In genomic region chr18:9869713-9870430, GRCh38 we compare ENCODE assay signal across 8 cellular contexts. TPM values are rescaled to one million over a fixed set of nuclear protein-coding genes. Genes with fewer than 3 reads are reported as not detected.
A peak's percentile ranks its signal among the peaks of the same experiment; 100 is the strongest.
DNase-seq lines count a peak whose midpoint lies in the region; ATAC-seq, FAIRE-seq and TF ChIP-seq lines count a peak whose summit lies in the region.

No MANE protein-coding gene starts in this region.

- peaks cover 10 to 15% of the 10 kb centered on the region in 2 donors for H3K36me3 Mint-ChIP-seq in activated T-cell treated with anti-CD3 and anti-CD28 coated beads, Interleukin-2, amount 50 U/mL, for 72 hours (ENCODE audit: insufficient read depth in 2 of 2)
- peaks cover 11% of the 10 kb centered on the region for H3K36me3 Mint-ChIP-seq in mesothelial cell of epicardium

- peak; percentile 41 to 76 for ATAC-seq in activated T-cell treated with anti-CD3 and anti-CD28 coated beads, Interleukin-2, amount 50 U/mL, for 72 hours (replicated peaks in 1 of 2)
- no peak for ATAC-seq in HG03097 (IDR thresholded peaks at IDR 0.05; ENCODE audit: low FRiP score, unreplicated experiment)

- H3K9me3 ChIP-seq in adrenal gland (replicated peaks in 1 of 3), result no peaks in the 10 kb centered on the region

- no peak overlapping the region for H3K27ac Mint-ChIP-seq in activated T-cell treated with anti-CD3 and anti-CD28 coated beads, Interleukin-2, amount 50 U/mL, for 72 hours
- H3K27ac Mint-ChIP-seq in mesothelial cell of epicardium, result peak overlapping the region; percentile 39

- intact Hi-C loops in adrenal gland (cut with DNase I), result loop anchor here in 1 of 2 donors (10.0 kb wide), 2 partner anchors 55 to 65 kb away; no protein-coding TSS in a partner anchor
- intact Hi-C loops in head of caudate nucleus (cut with DNase I), result no loop called here

- H3K4me3 ChIP-seq in adrenal gland, result no peak overlapping the region

- no peak for TF ChIP-seq POLR2A in adrenal gland (IDR thresholded peaks at IDR 0.05)

- peaks cover 20% of the 10 kb centered on the region for H3K4me1 Mint-ChIP-seq in activated T-cell treated with anti-CD3 and anti-CD28 coated beads, Interleukin-2, amount 50 U/mL, for 72 hours (ENCODE audit: low read depth)
- H3K4me1 Mint-ChIP-seq in mesothelial cell of epicardium, result peaks cover 34% of the 10 kb centered on the region

- TF ChIP-seq CTCF in adrenal gland (IDR thresholded peaks at IDR 0.05) (no peak), mesothelial cell of epicardium (IDR thresholded peaks at IDR 0.05; ENCODE audit: unreplicated experiment) (no peak)

- DNase-seq in activated T-cell treated with anti-CD3 and anti-CD28 coated beads, Interleukin-2, amount 50 U/mL, for 72 hours, result peak in 1 of 2 donors; percentile 8
- DNase-seq in activated T-cell treated with anti-CD3 and anti-CD28 coated beads for 4 hours, result no peak
- DNase-seq in HTR-8/SVneo (ENCODE audit: insufficient read length, low spot score), result peak; percentile 56
- DNase-seq in adrenal gland, result peak; percentile 72 to 92 (median 84)
- no peak for DNase-seq in mesothelial cell of epicardium (ENCODE audit: low spot score in 2 of 2, unreplicated experiment in 2 of 2)
- no peak for DNase-seq in activated naive CD4-positive, alpha-beta T cell (lab: John Stamatoyannopoulos, UW)
- no peak for DNase-seq in head of caudate nucleus

- no peaks in the 10 kb centered on the region for H3K36me3 ChIP-seq in adrenal gland (replicated peaks in 1 of 2)

- peaks cover 16 to 19% of the 10 kb centered on the region in 2 donors for H3K9me3 Mint-ChIP-seq in activated T-cell treated with anti-CD3 and anti-CD28 coated beads, Interleukin-2, amount 50 U/mL, for 72 hours
- H3K9me3 Mint-ChIP-seq in mesothelial cell of epicardium, result peaks cover 16% of the 10 kb centered on the region

- peaks cover 48% of the 10 kb centered on the region for H3K27me3 Mint-ChIP-seq in activated T-cell treated with anti-CD3 and anti-CD28 coated beads, Interleukin-2, amount 50 U/mL, for 72 hours (ENCODE audit: low read depth)
- peaks cover 9% of the 10 kb centered on the region for H3K27me3 Mint-ChIP-seq in mesothelial cell of epicardium (ENCODE audit: low read depth)

- H3K27ac ChIP-seq in adrenal gland, result peak overlapping the region; percentile 67 to 87 (median 74)

- H3K4me3 Mint-ChIP-seq in activated T-cell treated with anti-CD3 and anti-CD28 coated beads, Interleukin-2, amount 50 U/mL, for 72 hours, result no peak overlapping the region
- no peak overlapping the region for H3K4me3 Mint-ChIP-seq in mesothelial cell of epicardium

- peaks cover 26 to 34% of the 10 kb centered on the region in 2 donors for H3K4me1 ChIP-seq in adrenal gland (replicated peaks in 1 of 2)

- H3K27me3 ChIP-seq in adrenal gland, result no peaks in the 10 kb centered on the region

- no peak for FAIRE-seq in HTR-8/SVneo (lab: Jason Lieb, UNC)

- WGBS in adrenal gland, 4 donors, result 23 to 43% (median 38%) methylated on average over 9 of the region's 9 CpGs

RNA-seq across cellular contexts. Expression of gene TXNDC2, which starts 15.9 kb away (rescaled TPM):
- not detected for total RNA-seq in activated T-cell treated with anti-CD3 and anti-CD28 coated beads, Interleukin-2, amount 50 U/mL, for 72 hours
- total RNA-seq in adrenal gland (under 1 TPM in 5 of 8 donors, not detected in 3; 0.08 to 0.43 (median 0.25) TPM), mesothelial cell of epicardium (0.29 TPM in 1 of 3 replicates, not detected in the others)
- polyA plus RNA-seq in adrenal gland, result under 1 TPM in 1 of 3 donors, not detected in 2; 0.22 TPM

RNA-seq across cellular contexts. Expression of gene VAPA, which starts 43.9 kb away (rescaled TPM):
- total RNA-seq in activated T-cell treated with anti-CD3 and anti-CD28 coated beads, Interleukin-2, amount 50 U/mL, for 72 hours, result 100 to 1,000 TPM; 197 to 209 TPM
- 100 to 1,000 TPM; 324 to 894 (median 436) TPM for total RNA-seq in adrenal gland
- 100 to 1,000 TPM in 2 of 3 donors, 10 to 100 TPM in 1; 71.3 to 900 (median 120) TPM for polyA plus RNA-seq in adrenal gland
- 126 to 131 TPM (median 130 TPM) in 3 replicates for total RNA-seq in mesothelial cell of epicardium

Comparison
In these comparisons a context has a peak if more than half of its experiments do, and no peak if none do; other contexts are left out.
1. DNase-seq: peak in HTR-8/SVneo (single experiment) and adrenal gland (7 of 7); none in activated T-cell treated with anti-CD3 and anti-CD28 coated beads for 4 hours (single experiment), mesothelial cell of epicardium (0 of 2), activated naive CD4-positive, alpha-beta T cell (0 of 4) and head of caudate nucleus (0 of 42).